Comparison of ENCODE assay signal across 1 cellular context in the genomic region with DNA sequence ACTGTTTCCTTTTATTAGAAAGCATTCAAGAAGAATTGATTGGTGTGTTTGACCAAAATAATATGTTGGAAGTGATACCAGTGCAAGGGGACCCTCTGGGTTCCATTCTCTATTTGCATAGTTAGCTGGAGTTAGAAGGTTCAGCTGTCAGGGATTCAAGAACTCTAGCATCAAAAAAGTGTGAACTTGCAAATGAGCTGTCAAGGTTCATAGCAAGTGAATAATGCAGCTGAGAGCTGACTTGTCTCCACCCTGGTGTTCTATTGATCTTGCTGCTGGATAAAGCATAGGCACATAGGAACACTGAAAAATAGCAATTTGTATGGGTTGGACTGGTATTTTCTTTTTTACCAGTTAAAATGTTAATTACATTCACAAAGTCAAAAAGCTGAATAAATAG.
TF ChIP-seq lines count a peak whose summit lies in the region.

No MANE protein-coding gene starts in this region.

TF ChIP-seq in endothelial cell of umbilical vein, 7 proteins besides CTCF, POLR2A, EP300 and RAD21 (continued from another document):
- TF ChIP-seq MAX (IDR thresholded peaks at IDR 0.05; ENCODE audit: insufficient read depth, insufficient read length) (no peak), JUN (IDR thresholded peaks at IDR 0.05; ENCODE audit: borderline replicate concordance, insufficient read depth, insufficient read length, low read depth) (no peak)
